In the genomic region with DNA sequence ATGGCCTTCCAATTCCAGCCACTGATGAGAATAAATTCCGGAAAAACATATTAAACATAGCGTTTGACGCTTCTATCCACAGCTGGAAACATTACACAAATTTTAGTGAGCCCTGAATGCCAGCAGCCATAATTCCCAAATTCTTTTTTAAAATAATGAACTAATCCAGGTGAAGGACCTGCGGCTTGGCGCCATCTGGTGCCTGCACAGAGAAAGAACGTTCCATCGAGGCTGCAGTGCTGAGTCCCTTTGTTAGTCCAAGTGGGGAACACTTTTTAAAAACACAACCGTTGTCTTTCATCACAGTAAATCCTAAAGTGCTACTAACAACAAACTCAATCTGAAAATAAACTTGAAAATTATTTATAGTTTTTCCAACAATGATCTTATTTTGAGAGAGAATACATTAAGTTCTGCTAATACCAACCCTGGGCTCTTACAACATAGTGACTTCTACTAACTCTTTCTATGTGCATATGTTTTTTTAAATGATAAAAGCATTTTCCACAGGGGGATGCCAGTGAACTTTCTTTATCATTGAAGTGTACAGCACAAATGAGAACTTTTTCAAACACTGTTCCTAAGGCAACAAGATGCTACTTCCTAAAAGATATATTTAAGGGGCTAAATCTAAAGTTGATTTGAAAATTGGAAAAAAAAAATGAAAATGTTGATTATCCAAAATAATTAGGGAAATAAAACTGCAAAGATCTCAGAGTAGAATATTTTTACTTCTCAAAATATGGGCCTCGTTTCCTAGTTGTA, we compare ENCODE assay signal across 8 cellular contexts.
DNase-seq lines count a peak whose midpoint lies in the region; ATAC-seq and TF ChIP-seq lines count a peak whose summit lies in the region.

No MANE protein-coding gene starts in this region.

- ATAC-seq in GM18498 (IDR thresholded peaks at IDR 0.05; ENCODE audit: unreplicated experiment), result no peak

- TF ChIP-seq CTCF in LNCaP clone FGC (IDR thresholded peaks at IDR 0.05; ENCODE audit: control insufficient read depth, extremely low read depth, insufficient read depth) (peak; percentile 77), right atrium auricular region (IDR thresholded peaks at IDR 0.05) (peak; percentile 31 to 68), spleen (IDR thresholded peaks at IDR 0.05 in 8 of 11, conservative IDR thresholded peaks at IDR 0.05 in 3 of 11) (peak in 8 of 11 experiments; percentile 26 to 56 (median 48))

- intact Hi-C loops in spleen (cut with DNase I; ENCODE audit: low total_unique reads), result loop anchor here (10.0 kb wide), 1 partner anchor 659 kb away; the partner anchor contains the start of gene SHH

- H3K27me3 ChIP-seq in right atrium auricular region (no peaks in the 10 kb centered on the region), spleen (replicated peaks in 1 of 7) (peaks cover 0 to 34% (median 0%) of the 10 kb centered on the region in 7 donors)

- no peak overlapping the region for H3K4me3 ChIP-seq in LNCaP clone FGC (ENCODE audit: low read depth, low read length)
- no peak overlapping the region for H3K4me3 ChIP-seq in right atrium auricular region
- no peak overlapping the region for H3K4me3 ChIP-seq in spleen

- H3K27ac ChIP-seq in right atrium auricular region (no peak overlapping the region), spleen (no peak overlapping the region)

- TF ChIP-seq POLR2A in spleen (IDR thresholded peaks at IDR 0.05), result no peak

- WGBS in spleen, 5 donors, result 22 to 32% (median 22%) methylated on average over 9 of the region's 9 CpGs

- DNase-seq in activated CD4-positive, alpha-beta T cell treated with anti-CD3 and anti-CD28 coated beads for 48 hours, result peak; percentile 45
- no peak for DNase-seq in activated CD4-positive, alpha-beta T cell treated with anti-CD3 and anti-CD28 coated beads, Interleukin-2, amount 50 U/mL, for 4 hours
- no peak for DNase-seq in LNCaP clone FGC (ENCODE audit: low read depth)
- DNase-seq in activated CD4-positive, alpha-beta T cell treated with anti-CD3 and anti-CD28 coated beads, Interleukin-2, amount 50 U/mL, for 48 hours, result peak; percentile 22 to 37
- peak; percentile 59 for DNase-seq in right atrium auricular region (ENCODE audit: low spot score)
- DNase-seq in spleen, result no peak
- DNase-seq in HPDE6-E6E7 (ENCODE audit: extremely low spot score), result no peak

- H3K4me1 ChIP-seq in right atrium auricular region, result no peaks in the 10 kb centered on the region
- H3K4me1 ChIP-seq in spleen, result peaks cover 0 to 11% (median 0%) of the 10 kb centered on the region in 6 donors

- H3K9me3 ChIP-seq in right atrium auricular region (no peaks in the 10 kb centered on the region), spleen (no peaks in the 10 kb centered on the region)

- H3K36me3 ChIP-seq in right atrium auricular region (no peaks in the 10 kb centered on the region), spleen (no peaks in the 10 kb centered on the region)

Comparison
In these comparisons a context has a peak if more than half of its experiments do, and no peak if none do; other contexts are left out.
1. DNase-seq: peak in activated CD4-positive, alpha-beta T cell treated with anti-CD3 and anti-CD28 coated beads for 48 hours (single experiment), activated CD4-positive, alpha-beta T cell treated with anti-CD3 and anti-CD28 coated beads, Interleukin-2, amount 50 U/mL, for 48 hours (2 of 2) and right atrium auricular region (single experiment); none in activated CD4-positive, alpha-beta T cell treated with anti-CD3 and anti-CD28 coated beads, Interleukin-2, amount 50 U/mL, for 4 hours (0 of 2), LNCaP clone FGC (single experiment), spleen (single experiment) and HPDE6-E6E7 (single experiment).
2. Peak in every context shown above with its lines, with median percentiles within 50 percentile points of each other: CTCF ChIP-seq.